8 cellular contexts compared by ENCODE assay signal in the genomic region with DNA sequence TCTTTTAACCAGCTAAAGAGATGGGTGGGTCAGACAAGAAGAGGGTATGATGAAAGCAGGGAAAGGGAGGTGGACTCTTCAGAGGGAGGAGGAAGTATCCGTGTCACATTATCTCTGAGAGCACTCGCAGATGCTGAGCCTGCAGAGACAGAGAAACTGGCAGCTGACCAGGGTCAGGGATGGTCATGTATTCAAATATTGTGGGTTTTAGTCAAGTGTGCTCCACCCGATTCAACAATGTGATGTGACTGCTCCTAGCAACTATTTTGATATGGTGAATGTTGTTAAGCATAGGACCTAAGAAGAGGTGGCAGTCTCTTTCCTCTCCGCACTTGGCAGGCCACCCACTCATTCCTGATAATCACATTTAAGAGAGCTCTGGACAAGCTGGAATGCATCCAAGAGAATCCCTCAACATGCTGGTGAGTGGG. TPM values are rescaled to one million over a fixed set of nuclear protein-coding genes. Genes with fewer than 3 reads are reported as not detected.
DNase-seq lines count a peak whose midpoint lies in the region; ATAC-seq and TF ChIP-seq lines count a peak whose summit lies in the region.

No MANE protein-coding gene starts in this region.

- no peak overlapping the region for H4K12ac ChIP-seq in trophoblast cell (ENCODE audit: low read depth, low read length)

- H4K91ac ChIP-seq in trophoblast cell (ENCODE audit: low read depth, low read length), result no peak overlapping the region

- DNase-seq in CD14-positive monocyte (ENCODE audit: low spot score), result peak; percentile 91
- peak; percentile 56 for DNase-seq in H4 (ENCODE audit: low spot score)
- DNase-seq in SHP77 treated with DMSO at 0.1 percent for 48 hours (lab: John Stamatoyannopoulos, UW), result peak; percentile 34
- peak; percentile 94 to 98 for DNase-seq in erythroblast (lab: John Stamatoyannopoulos, UW)
- peak; percentile 28 to 53 for DNase-seq in trophoblast cell
- DNase-seq in Caco-2, result no peak
- DNase-seq in NCI-H2171 (lab: John Stamatoyannopoulos, UW), result no peak

- no peak overlapping the region for H2BK12ac ChIP-seq in trophoblast cell (ENCODE audit: low read length)

- H3K79me1 ChIP-seq in trophoblast cell (ENCODE audit: low read length), result no peaks in the 10 kb centered on the region

- H3K36me3 Mint-ChIP-seq in CD14-positive monocyte, result peaks cover 2 to 5% of the 10 kb centered on the region in 2 donors
- no peaks in the 10 kb centered on the region for H3K36me3 Mint-ChIP-seq in Caco-2 (ENCODE audit: insufficient read depth, unreplicated experiment)

- CTCF ChIA-PET in Caco-2 (lab: Charles Lee), result no interaction called here

- H3K4ac ChIP-seq in trophoblast cell (ENCODE audit: low read depth, low read length), result no peak overlapping the region

- H2BK5ac ChIP-seq in trophoblast cell (ENCODE audit: low read depth, low read length, poor library complexity), result no peak overlapping the region

- peak; percentile 58 for TF ChIP-seq POLR2A in erythroblast (IDR thresholded peaks at IDR 0.05; ENCODE audit: low read length)

- H3K36me3 ChIP-seq in trophoblast cell (ENCODE audit: control insufficient read depth in 1 of 2, insufficient read depth in 2 of 2, low read length in 2 of 2), result no peaks in the 10 kb centered on the region
- H3K36me3 ChIP-seq in Caco-2 (ENCODE audit: control insufficient read depth, insufficient read depth, low read length), result no peaks in the 10 kb centered on the region

- H3K27ac ChIP-seq in trophoblast cell (ENCODE audit: low read depth, low read length), result no peak overlapping the region

- H3K9me3 Mint-ChIP-seq in CD14-positive monocyte, result no peaks in the 10 kb centered on the region
- H3K9me3 Mint-ChIP-seq in Caco-2 (ENCODE audit: unreplicated experiment), result peaks cover 8% of the 10 kb centered on the region

- no peak overlapping the region for H2AK5ac ChIP-seq in trophoblast cell (ENCODE audit: low read length)

- no peak overlapping the region for H3K14ac ChIP-seq in trophoblast cell (ENCODE audit: low read length)

- no peak overlapping the region for H3K4me3 ChIP-seq in trophoblast cell (ENCODE audit: low read depth, low read length)
- H3K4me3 ChIP-seq in Caco-2 (ENCODE audit: low read depth, low read length), result no peak overlapping the region

- H3K4me3 Mint-ChIP-seq in CD14-positive monocyte, result peak overlapping the region; percentile 84 to 90
- no peak overlapping the region for H3K4me3 Mint-ChIP-seq in Caco-2 (ENCODE audit: unreplicated experiment)

- no peak overlapping the region for H2AFZ ChIP-seq in trophoblast cell (ENCODE audit: insufficient read depth, low read length, poor library complexity)

- no peak overlapping the region for H3K18ac ChIP-seq in trophoblast cell (ENCODE audit: low read length)

- H3K9me3 ChIP-seq in trophoblast cell (ENCODE audit: insufficient read depth, low read depth, low read length) (peaks cover 4% of the 10 kb centered on the region), Caco-2 (no peaks in the 10 kb centered on the region; the same call in 1 of the 2 replicates)

- no peak overlapping the region for H4K8ac ChIP-seq in trophoblast cell (ENCODE audit: low read depth, low read length)

- no CpG with 5 or more reads among the region's 4 CpGs for WGBS in trophoblast cell (ENCODE audit: extremely low coverage, insufficient coverage, insufficient read length)

- peaks cover 1% of the 10 kb centered on the region for H3K79me2 ChIP-seq in trophoblast cell (ENCODE audit: control insufficient read depth, insufficient read depth, low read length, poor library complexity)

- TF ChIP-seq CTCF in CD14-positive monocyte (IDR thresholded peaks at IDR 0.05) (no peak), Caco-2 (IDR thresholded peaks at IDR 0.05; ENCODE audit: insufficient read depth in 1 of 2, low read depth in 1 of 2, low read length in 1 of 2, severe bottlenecking in 1 of 2, unreplicated experiment in 1 of 2) (no peak)

- H3K9ac ChIP-seq in trophoblast cell (ENCODE audit: low read length), result no peak overlapping the region

- H3K23ac ChIP-seq in trophoblast cell (ENCODE audit: low read length), result no peak overlapping the region

- H2BK120ac ChIP-seq in trophoblast cell (ENCODE audit: insufficient read depth, low read length, poor library complexity), result no peak overlapping the region

- H3K4me1 Mint-ChIP-seq in CD14-positive monocyte (peaks cover 37% of the 10 kb centered on the region), Caco-2 (ENCODE audit: low read depth, unreplicated experiment) (peaks cover 10% of the 10 kb centered on the region)

- intact Hi-C loops in CD14-positive monocyte (cut with micrococcal nuclease) (loop anchor here in 1 of 2 donors (10.0 kb wide), 2 partner anchors 99 to 159 kb away; no protein-coding TSS in a partner anchor), Caco-2 (cut with micrococcal nuclease; ENCODE audit: unreplicated experiment) (no loop called here)

- peaks cover 0 to 14% (median 3%) of the 10 kb centered on the region in 3 donors for H3K27me3 Mint-ChIP-seq in CD14-positive monocyte (ENCODE audit: low read depth in 3 of 3)
- no peaks in the 10 kb centered on the region for H3K27me3 Mint-ChIP-seq in Caco-2 (ENCODE audit: insufficient read depth, unreplicated experiment)

- H3K27me3 ChIP-seq in trophoblast cell (ENCODE audit: insufficient read depth, low read length), result peaks cover 26% of the 10 kb centered on the region
- no peaks in the 10 kb centered on the region for H3K27me3 ChIP-seq in Caco-2 (replicated peaks; ENCODE audit: control insufficient read depth, insufficient read depth, low read length)

- POLR2A ChIA-PET in Caco-2 (lab: Charles Lee), result no interaction called here

- no peak overlapping the region for H3K4me2 ChIP-seq in trophoblast cell (ENCODE audit: low read length)

- H3K4me1 ChIP-seq in trophoblast cell (ENCODE audit: control insufficient read depth in 1 of 2, insufficient read depth in 2 of 2, low read length in 2 of 2) (peaks cover 0 to 4% of the 10 kb centered on the region in 2 experiments), Caco-2 (peaks cover 8% of the 10 kb centered on the region)

- H3K27ac Mint-ChIP-seq in CD14-positive monocyte, result peak overlapping the region; percentile 96 to 99 (median 99)
- H3K27ac Mint-ChIP-seq in Caco-2 (ENCODE audit: unreplicated experiment), result no peak overlapping the region

- BruUV-seq in Caco-2 (replicated peaks; lab: Mats Ljungman, UMichigan), result no TSS peak

- ATAC-seq in GM21515 (IDR thresholded peaks at IDR 0.05; ENCODE audit: unreplicated experiment), result no peak

RNA-seq across cellular contexts. Expression of gene CLIP4, which starts 1.3 kb away (rescaled TPM):
- polyA plus RNA-seq in CD14-positive monocyte, result 10 to 100 TPM; 19.6 to 29.8 TPM
- total RNA-seq in H4 (2014; rRNA removed; shearing (Covaris generic)), result 14.1 and 21.1 TPM in 2 replicates
- 0.67 and 0.81 TPM in 2 replicates for polyA plus RNA-seq in trophoblast cell (2013)
- total RNA-seq in Caco-2 (2022), result 0.79 and 1.2 TPM in 2 replicates

RNA-seq across cellular contexts. Expression of gene PCARE, which starts 39.6 kb away (rescaled TPM):
- polyA plus RNA-seq in CD14-positive monocyte, result not detected
- not detected in 2 replicates for total RNA-seq in H4 (2014; rRNA removed; shearing (Covaris generic))
- under 0.01 TPM in 1 of 2 replicates, not detected in the other for polyA plus RNA-seq in trophoblast cell (2013)
- not detected in 2 replicates for total RNA-seq in Caco-2 (2022)

Comparison
In these comparisons a context has a peak if more than half of its experiments do, and no peak if none do; other contexts are left out.
1. DNase-seq: peak in CD14-positive monocyte (single experiment), H4 (single experiment), SHP77 treated with DMSO at 0.1 percent for 48 hours (single experiment), erythroblast (2 of 2) and trophoblast cell (2 of 2); none in Caco-2 (0 of 2) and NCI-H2171 (single experiment).